In the genomic region with DNA sequence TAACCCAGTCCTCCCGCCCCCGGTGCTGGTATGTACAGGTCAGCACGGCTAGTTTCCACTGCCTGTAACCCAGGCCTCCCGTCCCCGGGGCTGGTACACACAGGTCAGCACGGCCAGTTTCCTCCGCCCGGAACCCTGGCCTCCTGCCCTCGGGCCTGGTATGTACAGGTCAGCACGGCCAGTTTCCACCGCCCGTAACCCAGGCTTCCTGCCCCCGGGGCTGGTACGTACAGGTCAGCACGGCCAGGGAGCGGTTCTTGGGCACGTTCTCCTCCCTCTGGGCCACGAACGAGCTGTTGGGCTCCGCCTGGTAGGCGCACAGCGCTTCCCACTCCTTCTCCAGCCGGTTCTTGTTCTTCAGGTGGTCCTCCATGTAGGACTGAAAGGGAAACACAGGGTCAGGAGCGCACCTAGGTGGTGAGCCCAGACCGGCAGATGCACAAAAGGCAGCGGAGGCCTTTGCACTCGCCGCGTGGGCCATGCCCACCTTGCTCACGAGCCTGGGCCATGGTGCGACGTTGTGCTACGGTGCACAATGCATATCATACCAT, we compare ENCODE assay signal across 14 cellular contexts.
DNase-seq lines count a peak whose midpoint lies in the region; ATAC-seq and TF ChIP-seq lines count a peak whose summit lies in the region.
"Had no signal": no experiment of that assay in that cellular context is flagged by ENCODE, and none has a peak within 500 bp of the region (broad histone marks: within the 10 kb centered on the region; RNA-seq: fewer than 3 reads in every experiment).

No MANE protein-coding gene starts in this region.

- H3K9me3 ChIP-seq in esophagus muscularis mucosa = no peaks in the 10 kb centered on the region
- H3K9me3 ChIP-seq: BLaER1 treated with 17β-estradiol and CSF1 and Interleukin-3, amounts not matched to agents 10 nM and 100 nM; Peyer's patch had no signal

- H3K27me3 Mint-ChIP-seq in stimulated activated naive CD8-positive, alpha-beta T cell treated with anti-CD3 and anti-CD28 coated beads, Interleukin-15, amount 100 ng/mL, for 72 hours = no peaks in the 10 kb centered on the region
- no peaks in the 10 kb centered on the region for H3K27me3 Mint-ChIP-seq in activated T-helper 2 cell treated with anti-CD3 and anti-CD28 coated beads, Interferon-gamma antibody, Interleukin-2, Interleukin-4, amounts not matched to agents 10 μg/mL and 5 μg/mL and 100 μg/mL, durations not matched to agents 14 hours and 24 hours and 36 hours (ENCODE audit: low read depth)

- H3K27ac ChIP-seq in esophagus muscularis mucosa (replicated peaks in 1 of 4) = no peak overlapping the region
- H3K27ac ChIP-seq: BLaER1 treated with 17β-estradiol and CSF1 and Interleukin-3, amounts not matched to agents 10 nM and 100 nM; HL-60; Peyer's patch had no signal

- peaks cover 37% of the 10 kb centered on the region for H3K4me1 Mint-ChIP-seq in stimulated activated naive CD8-positive, alpha-beta T cell treated with anti-CD3 and anti-CD28 coated beads, Interleukin-15, amount 100 ng/mL, for 72 hours
- H3K4me1 Mint-ChIP-seq in activated T-helper 2 cell treated with anti-CD3 and anti-CD28 coated beads, Interferon-gamma antibody, Interleukin-2, Interleukin-4, amounts not matched to agents 10 μg/mL and 5 μg/mL and 100 μg/mL, durations not matched to agents 14 hours and 24 hours and 36 hours (ENCODE audit: low read depth) = peaks cover 18% of the 10 kb centered on the region
- H3K4me1 Mint-ChIP-seq: H9 had no signal

- DNase-seq in stimulated activated naive CD8-positive, alpha-beta T cell treated with anti-CD3 and anti-CD28 coated beads, Interleukin-15, amount 100 ng/mL, for 72 hours = no peak
- DNase-seq in stimulated activated naive CD8-positive, alpha-beta T cell treated with anti-CD3 and anti-CD28 coated beads, Interleukin-15, Interleukin-2, amounts not matched to agents 100 U/mL and 50 U/mL, for 24 hours = no peak
- DNase-seq in left kidney (ENCODE audit: low read depth, low spot score) (peak; percentile 41), posterior vena cava (ENCODE audit: low spot score) (peak; percentile 76), NCI-H1417 treated with DMSO at 0.1 percent for 48 hours (lab: John Stamatoyannopoulos, UW) (no peak), esophagus muscularis mucosa (ENCODE audit: extremely low spot score) (no peak)
- no peak for DNase-seq in activated T-helper 2 cell treated with anti-CD3 and anti-CD28 coated beads, Interferon-gamma antibody, Interleukin-2, Interleukin-4, amounts not matched to agents 10 μg/mL and 5 μg/mL and 100 μg/mL, durations not matched to agents 14 hours and 24 hours and 36 hours (ENCODE audit: low spot score)
- DNase-seq: DMS79 treated with DMSO at 0.1 percent for 48 hours, H9, NCI-H1092 treated with DMSO at 0.1 percent for 48 hours, NCI-H1694 had no signal

- peaks cover 0 to 14% (median 0%) of the 10 kb centered on the region in 4 donors for H3K27me3 ChIP-seq in esophagus muscularis mucosa
- H3K27me3 ChIP-seq: Peyer's patch had no signal

- no peak overlapping the region for H3K4me3 Mint-ChIP-seq in stimulated activated naive CD8-positive, alpha-beta T cell treated with anti-CD3 and anti-CD28 coated beads, Interleukin-15, amount 100 ng/mL, for 72 hours
- no peak overlapping the region for H3K4me3 Mint-ChIP-seq in activated T-helper 2 cell treated with anti-CD3 and anti-CD28 coated beads, Interferon-gamma antibody, Interleukin-2, Interleukin-4, amounts not matched to agents 10 μg/mL and 5 μg/mL and 100 μg/mL, durations not matched to agents 14 hours and 24 hours and 36 hours (ENCODE audit: low read depth)
- H3K4me3 Mint-ChIP-seq: H9 had no signal

- TF ChIP-seq CTCF in esophagus muscularis mucosa (IDR thresholded peaks at IDR 0.05) = no peak

- H3K27ac Mint-ChIP-seq in stimulated activated naive CD8-positive, alpha-beta T cell treated with anti-CD3 and anti-CD28 coated beads, Interleukin-15, amount 100 ng/mL, for 72 hours = no peak overlapping the region
- no peak overlapping the region for H3K27ac Mint-ChIP-seq in activated T-helper 2 cell treated with anti-CD3 and anti-CD28 coated beads, Interferon-gamma antibody, Interleukin-2, Interleukin-4, amounts not matched to agents 10 μg/mL and 5 μg/mL and 100 μg/mL, durations not matched to agents 14 hours and 24 hours and 36 hours
- H3K27ac Mint-ChIP-seq: H9 had no signal

- intact Hi-C loops in posterior vena cava (cut with DNase I) (no loop called here), esophagus muscularis mucosa (cut with DNase I) (no loop called here)
- intact Hi-C loops in activated T-helper 2 cell treated with anti-CD3 and anti-CD28 coated beads, Interferon-gamma antibody, Interleukin-2, Interleukin-4, amounts not matched to agents 10 μg/mL and 5 μg/mL and 100 μg/mL, durations not matched to agents 14 hours and 24 hours and 36 hours (cut with micrococcal nuclease) = no loop called here

- no peaks in the 10 kb centered on the region for H3K36me3 Mint-ChIP-seq in activated T-helper 2 cell treated with anti-CD3 and anti-CD28 coated beads, Interferon-gamma antibody, Interleukin-2, Interleukin-4, amounts not matched to agents 10 μg/mL and 5 μg/mL and 100 μg/mL, durations not matched to agents 14 hours and 24 hours and 36 hours (ENCODE audit: low read depth)

- H3K36me3 ChIP-seq in esophagus muscularis mucosa = no peaks in the 10 kb centered on the region
- H3K36me3 ChIP-seq: BLaER1 treated with 17β-estradiol and CSF1 and Interleukin-3, amounts not matched to agents 10 nM and 100 nM; Peyer's patch had no signal

- no peak overlapping the region for H3K4me3 ChIP-seq in esophagus muscularis mucosa
- H3K4me3 ChIP-seq: BLaER1 treated with 17β-estradiol and CSF1 and Interleukin-3, amounts not matched to agents 10 nM and 100 nM; Peyer's patch had no signal

- no peak for TF ChIP-seq POLR2A in esophagus muscularis mucosa (IDR thresholded peaks at IDR 0.05; ENCODE audit: low read depth)

- H3K4me1 ChIP-seq in esophagus muscularis mucosa = peaks cover 0 to 1% (median 0%) of the 10 kb centered on the region in 4 donors
- H3K4me1 ChIP-seq: Peyer's patch had no signal

- H3K9me3 Mint-ChIP-seq in stimulated activated naive CD8-positive, alpha-beta T cell treated with anti-CD3 and anti-CD28 coated beads, Interleukin-15, amount 100 ng/mL, for 72 hours = no peaks in the 10 kb centered on the region
- no peaks in the 10 kb centered on the region for H3K9me3 Mint-ChIP-seq in activated T-helper 2 cell treated with anti-CD3 and anti-CD28 coated beads, Interferon-gamma antibody, Interleukin-2, Interleukin-4, amounts not matched to agents 10 μg/mL and 5 μg/mL and 100 μg/mL, durations not matched to agents 14 hours and 24 hours and 36 hours
- H3K9me3 Mint-ChIP-seq: H9 had no signal

- TF ChIP-seq EP300 in esophagus muscularis mucosa (IDR thresholded peaks at IDR 0.05) = no peak

- 90% methylated on average over 32 of the region's 33 CpGs for WGBS in esophagus muscularis mucosa

- peak; percentile 41 for ATAC-seq in stimulated activated naive CD8-positive, alpha-beta T cell treated with anti-CD3 and anti-CD28 coated beads, Interleukin-15, amount 100 ng/mL, for 72 hours
- no peak for ATAC-seq in stimulated activated naive CD8-positive, alpha-beta T cell treated with anti-CD3 and anti-CD28 coated beads, Interleukin-15, Interleukin-2, amounts not matched to agents 100 U/mL and 50 U/mL, for 24 hours

Comparison
In these comparisons a context has a peak if more than half of its experiments do, and no peak if none do; other contexts are left out.
1. DNase-seq: peak in left kidney (single experiment) and posterior vena cava (single experiment); none in stimulated activated naive CD8-positive, alpha-beta T cell treated with anti-CD3 and anti-CD28 coated beads, Interleukin-15, amount 100 ng/mL, for 72 hours (0 of 2), stimulated activated naive CD8-positive, alpha-beta T cell treated with anti-CD3 and anti-CD28 coated beads, Interleukin-15, Interleukin-2, amounts not matched to agents 100 U/mL and 50 U/mL, for 24 hours (single experiment), NCI-H1417 treated with DMSO at 0.1 percent for 48 hours (single experiment), esophagus muscularis mucosa (single experiment) and activated T-helper 2 cell treated with anti-CD3 and anti-CD28 coated beads, Interferon-gamma antibody, Interleukin-2, Interleukin-4, amounts not matched to agents 10 μg/mL and 5 μg/mL and 100 μg/mL, durations not matched to agents 14 hours and 24 hours and 36 hours (single experiment).